ENCODE assay signal across 8 cellular contexts in genomic region chr5:136249678-136250266, GRCh38. TPM values are rescaled to one million over a fixed set of nuclear protein-coding genes. Genes with fewer than 3 reads are reported as not detected.
DNase-seq lines count a peak whose midpoint lies in the region; ATAC-seq and TF ChIP-seq lines count a peak whose summit lies in the region.

No MANE protein-coding gene starts in this region.

- no peak overlapping the region for H3K27ac Mint-ChIP-seq in stimulated activated effector memory CD8-positive, alpha-beta T cell treated with anti-CD3 and anti-CD28 coated beads, Interleukin-12 subunit alpha, Interleukin-12 subunit beta, amount 100 ng/mL, for 72 hours

- H3K36me3 ChIP-seq in PC-3 (ENCODE audit: low read depth, low read length): no peaks in the 10 kb centered on the region

- no TSS peak for BruUV-seq in PC-3 (replicated peaks; lab: Mats Ljungman, UMichigan)

- no peak overlapping the region for H3K4me3 ChIP-seq in PC-3 (ENCODE audit: low read length)

- intact Hi-C loops in PC-3 (cut with micrococcal nuclease): loop anchor here (1.0 to 10.0 kb wide), 3 partner anchors 175 to 521 kb away; no protein-coding TSS in a partner anchor

- H3K27me3 ChIP-seq in PC-3 (ENCODE audit: low read length): peaks cover 24% of the 10 kb centered on the region

- no peaks in the 10 kb centered on the region for H3K9me3 Mint-ChIP-seq in stimulated activated effector memory CD8-positive, alpha-beta T cell treated with anti-CD3 and anti-CD28 coated beads, Interleukin-12 subunit alpha, Interleukin-12 subunit beta, amount 100 ng/mL, for 72 hours

- no peaks in the 10 kb centered on the region for H3K36me3 Mint-ChIP-seq in stimulated activated effector memory CD8-positive, alpha-beta T cell treated with anti-CD3 and anti-CD28 coated beads, Interleukin-12 subunit alpha, Interleukin-12 subunit beta, amount 100 ng/mL, for 72 hours

- no peaks in the 10 kb centered on the region for H3K79me2 ChIP-seq in PC-3 (ENCODE audit: low read length)

- no peak overlapping the region for H2AFZ ChIP-seq in PC-3 (ENCODE audit: low read length)

- H3K4me3 Mint-ChIP-seq in stimulated activated effector memory CD8-positive, alpha-beta T cell treated with anti-CD3 and anti-CD28 coated beads, Interleukin-12 subunit alpha, Interleukin-12 subunit beta, amount 100 ng/mL, for 72 hours: no peak overlapping the region

- POLR2A ChIA-PET in PC-3 (lab: Charles Lee; ENCODE audit: unreplicated experiment): no interaction called here

- no peak overlapping the region for H3K27ac ChIP-seq in PC-3 (ENCODE audit: low read length)

- H3K9ac ChIP-seq in PC-3 (ENCODE audit: low read length): no peak overlapping the region

- no peaks in the 10 kb centered on the region for H3K9me3 ChIP-seq in PC-3 (ENCODE audit: low read length)

- no peaks in the 10 kb centered on the region for H3F3A ChIP-seq in PC-3 (ENCODE audit: low read length, unreplicated experiment)

- no peaks in the 10 kb centered on the region for H3K4me1 ChIP-seq in PC-3 (ENCODE audit: insufficient read depth, low read length)

- TF ChIP-seq CTCF in PC-3 (conservative IDR thresholded peaks at IDR 0.05; ENCODE audit: low read depth, low read length): peak; percentile 88

- H3K4me1 Mint-ChIP-seq in stimulated activated effector memory CD8-positive, alpha-beta T cell treated with anti-CD3 and anti-CD28 coated beads, Interleukin-12 subunit alpha, Interleukin-12 subunit beta, amount 100 ng/mL, for 72 hours: no peaks in the 10 kb centered on the region

- DNase-seq in activated CD4-positive, alpha-beta T cell treated with anti-CD3 and anti-CD28 coated beads, Interleukin-2, amount 50 U/mL, for 48 hours: peak; percentile 10 to 26
- no peak for DNase-seq in activated CD4-positive, alpha-beta T cell treated with anti-CD3 and anti-CD28 coated beads, Interleukin-2, amount 50 U/mL, for 1 hour
- DNase-seq in HuH-7.5 (ENCODE audit: low spot score): peak; percentile 17
- peak; percentile 63 for DNase-seq in PC-3
- DNase-seq in dermis microvascular lymphatic vessel endothelial cell (ENCODE audit: low read depth in 2 of 2): peak; percentile 26 to 60
- DNase-seq in lung microvascular endothelial cell (ENCODE audit: low read depth in 2 of 2): peak; percentile 68 to 78
- no peak for DNase-seq in stimulated activated effector memory CD8-positive, alpha-beta T cell treated with anti-CD3 and anti-CD28 coated beads, Interleukin-12 subunit alpha, Interleukin-12 subunit beta, amount 100 ng/mL, for 72 hours (ENCODE audit: low spot score in 2 of 2)
- no peak for DNase-seq in stimulated activated CD4-positive, alpha-beta T cell treated with anti-CD3 and anti-CD28 coated beads, Interleukin-4, amount 100 ng/mL, for 4 hours

- no peak overlapping the region for H3K4me2 ChIP-seq in PC-3 (ENCODE audit: low read length)

- CTCF ChIA-PET in PC-3 (lab: Charles Lee): interaction anchor here (0.6 to 0.7 kb wide), 2 partner anchors 171 to 647 kb away, joined by 5 read pairs; no protein-coding TSS in a partner anchor

- no peaks in the 10 kb centered on the region for H4K20me1 ChIP-seq in PC-3 (ENCODE audit: low read length)

- ATAC-seq in PC-3: peak; percentile 89
- no peak for ATAC-seq in stimulated activated effector memory CD8-positive, alpha-beta T cell treated with anti-CD3 and anti-CD28 coated beads, Interleukin-12 subunit alpha, Interleukin-12 subunit beta, amount 100 ng/mL, for 72 hours

- H3K9me2 ChIP-seq in PC-3 (replicated peaks; ENCODE audit: low read length): no peaks in the 10 kb centered on the region

RNA-seq across cellular contexts. Expression of gene SMIM32, which starts 56.8 kb away (rescaled TPM):
- total RNA-seq in PC-3 (2014; rRNA removed) (not detected in 2 replicates), dermis microvascular lymphatic vessel endothelial cell (not detected in 2 replicates), lung microvascular endothelial cell (not detected in 2 replicates)

Comparison
In these comparisons a context has a peak if more than half of its experiments do, and no peak if none do; other contexts are left out.
1. DNase-seq: peak in activated CD4-positive, alpha-beta T cell treated with anti-CD3 and anti-CD28 coated beads, Interleukin-2, amount 50 U/mL, for 48 hours (2 of 2), HuH-7.5 (single experiment), PC-3 (single experiment), dermis microvascular lymphatic vessel endothelial cell (2 of 2) and lung microvascular endothelial cell (2 of 2); none in activated CD4-positive, alpha-beta T cell treated with anti-CD3 and anti-CD28 coated beads, Interleukin-2, amount 50 U/mL, for 1 hour (single experiment), stimulated activated effector memory CD8-positive, alpha-beta T cell treated with anti-CD3 and anti-CD28 coated beads, Interleukin-12 subunit alpha, Interleukin-12 subunit beta, amount 100 ng/mL, for 72 hours (0 of 2) and stimulated activated CD4-positive, alpha-beta T cell treated with anti-CD3 and anti-CD28 coated beads, Interleukin-4, amount 100 ng/mL, for 4 hours (0 of 2).